Comparison of ENCODE assay signal across 2 cellular contexts in genomic region chr13:28380319-28380718, GRCh38.
TF ChIP-seq lines count a peak whose summit lies in the region.

No MANE protein-coding gene starts in this region.

TF ChIP-seq in WTC11, 78 proteins besides CTCF, POLR2A, EP300 and RAD21 (continued from another document):
- TF ChIP-seq GRHL2 (CRISPR knock-in tag; IDR thresholded peaks at IDR 0.05; ENCODE audit: insufficient replicate concordance, severe bottlenecking): no peak
- no peak for TF ChIP-seq SMAD3 (CRISPR knock-in tag; IDR thresholded peaks at IDR 0.05; ENCODE audit: borderline replicate concordance)
- TF ChIP-seq ZNF671 (CRISPR knock-in tag; IDR thresholded peaks at IDR 0.05): no peak
- TF ChIP-seq ZBTB21 (CRISPR knock-in tag; IDR thresholded peaks at IDR 0.05; ENCODE audit: borderline replicate concordance): no peak
- no peak for TF ChIP-seq ZNF423 (CRISPR knock-in tag; IDR thresholded peaks at IDR 0.05)
- no peak for TF ChIP-seq TP53 (CRISPR knock-in tag; IDR thresholded peaks at IDR 0.05)

TF ChIP-seq in endothelial cell of umbilical vein, 7 proteins besides CTCF, POLR2A, EP300 and RAD21 (continued from another document):
- TF ChIP-seq EZH2 (IDR thresholded peaks at IDR 0.05; ENCODE audit: borderline replicate concordance, low read depth, low read length, severe bottlenecking) (no peak), JUN (IDR thresholded peaks at IDR 0.05; ENCODE audit: borderline replicate concordance, insufficient read depth, insufficient read length, low read depth) (no peak)
